ENCODE assay signal across 8 cellular contexts in genomic region chr3:152269423-152270144, GRCh38. TPM values are rescaled to one million over a fixed set of nuclear protein-coding genes. Genes with fewer than 3 reads are reported as not detected.
A peak's percentile ranks its signal among the peaks of the same experiment; 100 is the strongest.
DNase-seq lines count a peak whose midpoint lies in the region; ATAC-seq and TF ChIP-seq lines count a peak whose summit lies in the region.

No MANE protein-coding gene starts in this region.

- H4K8ac ChIP-seq in IMR-90 (ENCODE audit: low read depth in 2 of 2, low read length in 2 of 2) = peak overlapping the region; percentile 56 to 73

- H2AFZ ChIP-seq in IMR-90 (replicated peaks; ENCODE audit: low read length, poor library complexity) = peak overlapping the region; percentile 91

- peaks cover 7% of the 10 kb centered on the region for H3K9me1 ChIP-seq in IMR-90 (ENCODE audit: insufficient read depth, low read length)

- 0 out of 2 replicates have a peak, but pooled peaks cover 4% of the 10 kb centered on the region for H4K20me1 ChIP-seq in IMR-90 (ENCODE audit: insufficient read depth, low read length)

- TF ChIP-seq POLR2A in IMR-90 (IDR thresholded peaks at IDR 0.05; ENCODE audit: low read depth, low read length) = peak; percentile 34

- H3K4me2 ChIP-seq in IMR-90 (ENCODE audit: low read depth, low read length) = peak overlapping the region; percentile 98

- CTCF ChIA-PET in IMR-90 (lab: Yijun Ruan, JAX) (interaction anchor here (1.0 to 1.6 kb wide), 2 partner anchors 35 to 175 kb away, joined by 3 read pairs; no protein-coding TSS in a partner anchor), Panc1 (lab: Charles Lee) (interaction anchor here (0.6 kb wide), 1 partner anchor 76 kb away, joined by 3 read pairs; no protein-coding TSS in a partner anchor)

- H4K91ac ChIP-seq in IMR-90 (ENCODE audit: insufficient read depth, low read depth, low read length) = peak overlapping the region; percentile 90

- dilution Hi-C loops in IMR-90 (cut with HindIII; ENCODE audit: low sequenced_read_pairs, unreplicated experiment) = no loop called here

- WGBS in IMR-90 (ENCODE audit: extremely low coverage in 2 of 2, insufficient read length in 1 of 2), 2 experiments = no CpG with 5 or more reads among the region's 26 CpGs

- H3K27me3 ChIP-seq in IMR-90 (ENCODE audit: control insufficient read depth, insufficient read depth, low read length) (no peaks in the 10 kb centered on the region), Panc1 (ENCODE audit: control insufficient read depth, insufficient read depth, low read length) (no peaks in the 10 kb centered on the region)

- BruUV-seq in IMR-90 (replicated peaks; lab: Mats Ljungman, UMichigan) = no TSS peak
- BruUV-seq in Panc1 (replicated peaks; lab: Mats Ljungman, UMichigan) = no TSS peak

- peak overlapping the region; percentile 80 for H2AK9ac ChIP-seq in IMR-90 (replicated peaks; ENCODE audit: low read depth, low read length, poor library complexity)

- H3K9ac ChIP-seq in IMR-90 (ENCODE audit: low read depth, low read length) = peak overlapping the region; percentile 99

- POLR2A ChIA-PET in IMR-90 (lab: Charles Lee; ENCODE audit: unreplicated experiment) (interaction anchor here (0.6 to 1.8 kb wide), 6 partner anchors 13 to 294 kb away, joined by 3 to 8 read pairs (median 4); no protein-coding TSS in a partner anchor), Panc1 (lab: Charles Lee) (interaction anchor here (0.7 kb wide), 3 partner anchors 49 to 110 kb away, joined by 8 to 13 read pairs (median 9); no protein-coding TSS in a partner anchor)

- no peak for TF ChIP-seq RAD21 in IMR-90 (IDR thresholded peaks at IDR 0.05; ENCODE audit: low read length)

- intact Hi-C loops in IMR-90 (cut with micrococcal nuclease) (loop anchor here (1.0 to 10.0 kb wide), 6 partner anchors 55 to 305 kb away; no protein-coding TSS in a partner anchor), Panc1 (cut with micrococcal nuclease; ENCODE audit: unreplicated experiment) (loop anchor here (5.0 kb wide), 1 partner anchor 173 kb away; no protein-coding TSS in a partner anchor)

- peak overlapping the region; percentile 30; the same call in 1 of the 2 replicates for H2BK20ac ChIP-seq in IMR-90 (ENCODE audit: low read depth, low read length)

- H2AK5ac ChIP-seq in IMR-90 (ENCODE audit: low read depth, low read length) = peak overlapping the region; percentile 62

- peak overlapping the region; percentile 90 for H3K4ac ChIP-seq in IMR-90 (ENCODE audit: low read depth, low read length)

- H3K18ac ChIP-seq in IMR-90 (ENCODE audit: low read depth, low read length) = peak overlapping the region; percentile 96

- H2BK15ac ChIP-seq in IMR-90 (ENCODE audit: low read depth, low read length) = peak overlapping the region; percentile 73; the same call in 1 of the 3 replicates

- DNase-seq in DMS 273 (lab: John Stamatoyannopoulos, UW; ENCODE audit: unreplicated experiment) = peak; percentile 91
- peak; percentile 94 for DNase-seq in IMR-90
- DNase-seq in Panc1 (ENCODE audit: low read depth, low spot score) = peak; percentile 46
- peak; percentile 91 for DNase-seq in astrocyte of the hippocampus (ENCODE audit: low read depth, low spot score)
- DNase-seq in hippocampal formation (lab: John Stamatoyannopoulos, UW) = peak; percentile 66 to 68
- peak; percentile 81 for DNase-seq in renal cortical epithelial cell (ENCODE audit: low read depth)
- no peak for DNase-seq in NK-92 (lab: John Stamatoyannopoulos, UW; ENCODE audit: unreplicated experiment)

- in situ Hi-C loops in IMR-90 (cut with MboI; ENCODE audit: low sequenced_read_pairs) (no loop called here), Panc1 (cut with HindIII; ENCODE audit: low pct_unique_long_range_greater_than_20kb, low sequenced_read_pairs) (no loop called here)

- H3K9me3 ChIP-seq in IMR-90 (ENCODE audit: control insufficient read depth, insufficient read depth, low read length) (no peaks in the 10 kb centered on the region), Panc1 (ENCODE audit: control insufficient read depth, insufficient read depth, low read depth, low read length) (no peaks in the 10 kb centered on the region)

- H2BK120ac ChIP-seq in IMR-90 (ENCODE audit: low read depth, low read length) = peak overlapping the region; percentile 89

- H3K56ac ChIP-seq in IMR-90 (ENCODE audit: extremely low read depth, insufficient read depth, low read length) = peak overlapping the region; percentile 97

- H3K4me3 ChIP-seq in IMR-90 (ENCODE audit: insufficient read depth, low read depth, low read length) (peak overlapping the region; percentile 88), Panc1 (ENCODE audit: low read depth in 2 of 2, low read length in 2 of 2) (peak overlapping the region; percentile 90 to 99)

- H3K79me1 ChIP-seq in IMR-90 (ENCODE audit: low read depth in 1 of 2, low read length in 2 of 2) = peaks cover 0 to 17% of the 10 kb centered on the region in 2 experiments; a peak in 3 of 4 replicates

- H3K4me1 ChIP-seq in IMR-90 (ENCODE audit: control insufficient read depth, insufficient read depth, low read length) (peaks cover 6% of the 10 kb centered on the region), Panc1 (ENCODE audit: control insufficient read depth, insufficient read depth, low read length) (peaks cover 46% of the 10 kb centered on the region)

- peak overlapping the region; percentile 96 for H3K14ac ChIP-seq in IMR-90 (replicated peaks; ENCODE audit: low read depth, low read length)

- ATAC-seq in GM21447 (IDR thresholded peaks at IDR 0.05; ENCODE audit: unreplicated experiment) = peak; percentile 2
- ATAC-seq in IMR-90 (ENCODE audit: low read depth) = peak; percentile 53
- peak; percentile 54 for ATAC-seq in Panc1

- H2BK5ac ChIP-seq in IMR-90 (ENCODE audit: low read depth, low read length, poor library complexity, severe bottlenecking) = peak overlapping the region; percentile 95

- H3K36me3 ChIP-seq in IMR-90 (ENCODE audit: control insufficient read depth, insufficient read depth, low read length) (no peaks in the 10 kb centered on the region), Panc1 (ENCODE audit: control insufficient read depth, insufficient read depth, low read length) (peaks cover 6% of the 10 kb centered on the region)

- H4K5ac ChIP-seq in IMR-90 (ENCODE audit: low read depth, low read length) = peak overlapping the region; percentile 95

- H3K27ac ChIP-seq in IMR-90 (ENCODE audit: insufficient read depth, low read length) (peak overlapping the region; percentile 99), Panc1 (ENCODE audit: low read length) (peak overlapping the region; percentile 99)

- H3K23ac ChIP-seq in IMR-90 (ENCODE audit: low read depth, low read length) = peak overlapping the region; percentile 86

- TF ChIP-seq CTCF in IMR-90 (conservative IDR thresholded peaks at IDR 0.05; ENCODE audit: low read depth, low read length) (no peak), Panc1 (IDR thresholded peaks at IDR 0.05) (no peak)

TF ChIP-seq in IMR-90, 13 proteins besides CTCF, POLR2A, EP300 and RAD21:
- peak; percentile 55 for TF ChIP-seq USF2 (IDR thresholded peaks at IDR 0.05; ENCODE audit: low read depth, low read length)
- TF ChIP-seq MAFK (IDR thresholded peaks at IDR 0.05; ENCODE audit: low read depth, low read length) = no peak

RNA-seq across cellular contexts. Expression of gene MBNL1, which starts 0.9 kb away (rescaled TPM):
- total RNA-seq in IMR-90 (2012; rRNA removed) (515 and 664 TPM in 2 replicates), Panc1 (2021; ENCODE audit: unreplicated experiment) (140 TPM), renal cortical epithelial cell (76.8 and 110 TPM in 2 replicates)
- polyA plus RNA-seq in IMR-90 (2012; rRNA removed) = 127 and 129 TPM in 2 replicates
- 41.6 and 47.4 TPM in 2 replicates for polyA plus RNA-seq in IMR-90 (2012; cell fraction: cytosol; rRNA removed)
- 48.0 and 82.1 TPM in 2 replicates for polyA plus RNA-seq in IMR-90 (2012; cell fraction: nucleus; rRNA removed; ENCODE audit: low replicate concordance)
- 55.2 TPM for polyA plus RNA-seq in Panc1 (2012; ENCODE audit: insufficient read length)

Comparison
In these comparisons a context has a peak if more than half of its experiments do, and no peak if none do; other contexts are left out.
1. ATAC-seq: peak in every context shown above with its lines; median percentile 54 in Panc1; 53 in IMR-90; 2 in GM21447.